Comparison of ENCODE assay signal across 10 cellular contexts in the genomic region with DNA sequence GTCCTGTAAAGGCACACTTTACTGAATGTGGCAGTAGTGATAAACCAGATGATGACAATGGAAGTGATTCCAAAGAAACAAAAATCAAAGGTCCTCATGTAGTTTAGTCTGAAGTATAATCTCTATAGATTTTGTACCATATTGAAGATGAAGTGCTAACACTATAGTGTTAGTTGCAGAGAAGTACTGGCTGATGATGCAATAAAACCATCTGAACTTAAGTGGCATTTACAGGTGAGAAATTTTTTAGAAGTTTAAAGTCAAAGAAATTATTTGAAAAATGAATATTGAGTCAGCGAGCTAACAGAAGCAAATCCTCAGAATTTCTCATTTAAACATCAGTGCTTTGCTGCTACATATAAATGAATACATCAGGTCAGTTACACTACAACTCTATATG.
"Had no signal": no experiment of that assay in that cellular context is flagged by ENCODE, and none has a peak within 500 bp of the region (broad histone marks: within the 10 kb centered on the region; RNA-seq: fewer than 3 reads in every experiment).

No MANE protein-coding gene starts in this region.

- H3K4me1 ChIP-seq: HAP-1 had no signal

- H3K36me3 ChIP-seq: HAP-1 had no signal

- H3K27ac ChIP-seq: GM23248, HL-60 had no signal

- ATAC-seq: HCT116 had no signal

- H2AFZ ChIP-seq: GM23248 had no signal

- FAIRE-seq: H54, HTR-8/SVneo had no signal

- H3K9ac ChIP-seq: GM23248 had no signal

- H3K9me3 ChIP-seq: HAP-1 had no signal

- DNase-seq: GM23248, GOT3, HFFc6, Kasumi-1, KG1 had no signal

- H3K4me3 ChIP-seq: GM23248, HAP-1 had no signal
